In the genomic region with DNA sequence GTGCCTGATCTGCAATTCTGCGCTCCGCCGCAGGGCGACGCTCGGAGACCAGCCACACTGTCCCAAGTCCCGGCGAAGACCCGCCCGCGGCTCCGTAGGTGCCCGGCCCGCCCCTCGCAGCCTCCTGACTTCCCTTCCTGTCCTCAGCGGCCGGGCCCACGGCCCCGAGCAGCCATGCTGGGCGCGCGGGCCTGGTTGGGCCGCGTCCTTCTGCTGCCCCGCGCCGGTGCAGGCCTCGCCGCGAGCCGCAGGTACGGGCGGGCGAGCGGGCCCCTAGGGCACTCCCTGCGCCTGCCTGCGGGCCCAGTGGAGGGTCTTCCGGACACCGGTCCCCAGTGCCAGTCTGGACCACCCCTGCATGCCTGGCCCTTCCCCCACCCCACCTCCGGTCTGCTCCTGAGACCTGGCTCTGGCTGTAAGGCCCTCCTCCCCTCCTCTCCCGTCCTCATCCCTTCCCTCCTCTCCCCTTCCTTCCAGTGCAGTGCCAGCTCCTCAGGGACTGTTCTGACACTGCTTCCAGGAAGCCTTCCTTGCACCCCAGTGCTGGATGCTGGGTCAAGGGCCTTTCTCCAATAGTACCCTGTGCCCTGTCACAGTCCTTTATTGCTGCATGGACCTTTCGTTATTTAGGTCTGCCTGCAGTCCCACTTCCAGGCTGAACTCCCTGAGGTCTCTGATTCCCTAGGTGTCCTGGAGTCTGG, we compare ENCODE assay signal across 1 cellular context.
TF ChIP-seq lines count a peak whose summit lies in the region.

A gene (plus strand): TSS at position 140 of the 701 bp plus-strand sequence. CDS start 35 bp downstream, at position 175.

TF ChIP-seq in HepG2, 621 proteins besides CTCF, POLR2A, EP300 and RAD21 (continued from another document and continues in another):
- TF ChIP-seq ZNF264 (CRISPR knock-in tag; IDR thresholded peaks at IDR 0.05) (peak; percentile 78), REPIN1 (CRISPR knock-in tag; IDR thresholded peaks at IDR 0.05; ENCODE audit: borderline replicate concordance, low read depth) (no peak), FOXK2 (IDR thresholded peaks at IDR 0.05) (no peak), ZNF780A (CRISPR knock-in tag; IDR thresholded peaks at IDR 0.05) (no peak), ZNF660 (CRISPR knock-in tag; IDR thresholded peaks at IDR 0.05; ENCODE audit: borderline replicate concordance, low read depth) (no peak), ZFX (CRISPR knock-in tag; IDR thresholded peaks at IDR 0.05; ENCODE audit: low read depth) (peak; percentile 99), BRCA1 (CRISPR knock-in tag; IDR thresholded peaks at IDR 0.05) (peak; percentile 89), RORA (CRISPR knock-in tag; IDR thresholded peaks at IDR 0.05) (no peak), TGIF2 (CRISPR knock-in tag; IDR thresholded peaks at IDR 0.05) (0 out of 2 replicates have a peak, but pooled peaks have one; percentile 30), CENPT (CRISPR knock-in tag; IDR thresholded peaks at IDR 0.05; ENCODE audit: low read depth) (0 out of 2 replicates have a peak, but pooled peaks have one; percentile 52), ZNF326 (CRISPR knock-in tag; IDR thresholded peaks at IDR 0.05; ENCODE audit: borderline replicate concordance) (no peak), GABPB1 (CRISPR knock-in tag; IDR thresholded peaks at IDR 0.05) (peak; percentile 89), PHF8 (CRISPR knock-in tag; IDR thresholded peaks at IDR 0.05) (peak; percentile 91; the same call in 1 of the 2 replicates), THAP11 (CRISPR knock-in tag; IDR thresholded peaks at IDR 0.05) (peak; percentile 69), SNAPC2 (CRISPR knock-in tag; IDR thresholded peaks at IDR 0.05) (0 out of 2 replicates have a peak, but pooled peaks have one; percentile 1), ZNF160 (CRISPR knock-in tag; IDR thresholded peaks at IDR 0.05) (peak; percentile 74), KLF12 (CRISPR knock-in tag; IDR thresholded peaks at IDR 0.05; ENCODE audit: borderline replicate concordance) (peak; percentile 97), HNRNPL (IDR thresholded peaks at IDR 0.05; ENCODE audit: low read depth, low read length) (peak; percentile 45; the same call in 1 of the 2 replicates), U2AF1 (optimal IDR thresholded peaks at IDR 0.05; ENCODE audit: low read depth, low read length) (no peak), NCOA5 (CRISPR knock-in tag; IDR thresholded peaks at IDR 0.05) (no peak), ZNF44 (CRISPR knock-in tag; IDR thresholded peaks at IDR 0.05) (peak; percentile 65), ASH2L (IDR thresholded peaks at IDR 0.05; ENCODE audit: insufficient read length, low read depth, low read length) (peak; percentile 64), ZNF20 (CRISPR knock-in tag; IDR thresholded peaks at IDR 0.05) (no peak), PTBP1 (IDR thresholded peaks at IDR 0.05; ENCODE audit: low read depth, low read length, poor library complexity, severe bottlenecking) (no peak), ZKSCAN1 (IDR thresholded peaks at IDR 0.05; ENCODE audit: low read length) (no peak), ZNF251 (CRISPR knock-in tag; IDR thresholded peaks at IDR 0.05) (no peak), ZEB1 (IDR thresholded peaks at IDR 0.05; ENCODE audit: insufficient replicate concordance, low read depth) (no peak), NFATC3 (CRISPR knock-in tag; IDR thresholded peaks at IDR 0.05) (no peak)
- TF ChIP-seq, protein P1, sequence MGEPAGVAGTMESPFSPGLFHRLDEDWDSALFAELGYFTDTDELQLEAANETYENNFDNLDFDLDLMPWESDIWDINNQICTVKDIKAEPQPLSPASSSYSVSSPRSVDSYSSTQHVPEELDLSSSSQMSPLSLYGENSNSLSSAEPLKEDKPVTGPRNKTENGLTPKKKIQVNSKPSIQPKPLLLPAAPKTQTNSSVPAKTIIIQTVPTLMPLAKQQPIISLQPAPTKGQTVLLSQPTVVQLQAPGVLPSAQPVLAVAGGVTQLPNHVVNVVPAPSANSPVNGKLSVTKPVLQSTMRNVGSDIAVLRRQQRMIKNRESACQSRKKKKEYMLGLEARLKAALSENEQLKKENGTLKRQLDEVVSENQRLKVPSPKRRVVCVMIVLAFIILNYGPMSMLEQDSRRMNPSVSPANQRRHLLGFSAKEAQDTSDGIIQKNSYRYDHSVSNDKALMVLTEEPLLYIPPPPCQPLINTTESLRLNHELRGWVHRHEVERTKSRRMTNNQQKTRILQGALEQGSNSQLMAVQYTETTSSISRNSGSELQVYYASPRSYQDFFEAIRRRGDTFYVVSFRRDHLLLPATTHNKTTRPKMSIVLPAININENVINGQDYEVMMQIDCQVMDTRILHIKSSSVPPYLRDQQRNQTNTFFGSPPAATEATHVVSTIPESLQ (CRISPR knock-in tag; conservative IDR thresholded peaks at IDR 0.05), result peak; percentile 54; the same call in 1 of the 2 replicates
- TF ChIP-seq, protein P2, sequence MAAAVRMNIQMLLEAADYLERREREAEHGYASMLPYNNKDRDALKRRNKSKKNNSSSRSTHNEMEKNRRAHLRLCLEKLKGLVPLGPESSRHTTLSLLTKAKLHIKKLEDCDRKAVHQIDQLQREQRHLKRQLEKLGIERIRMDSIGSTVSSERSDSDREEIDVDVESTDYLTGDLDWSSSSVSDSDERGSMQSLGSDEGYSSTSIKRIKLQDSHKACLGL (CRISPR knock-in tag; IDR thresholded peaks at IDR 0.05), result peak; percentile 82
- TF ChIP-seq, protein P3, sequence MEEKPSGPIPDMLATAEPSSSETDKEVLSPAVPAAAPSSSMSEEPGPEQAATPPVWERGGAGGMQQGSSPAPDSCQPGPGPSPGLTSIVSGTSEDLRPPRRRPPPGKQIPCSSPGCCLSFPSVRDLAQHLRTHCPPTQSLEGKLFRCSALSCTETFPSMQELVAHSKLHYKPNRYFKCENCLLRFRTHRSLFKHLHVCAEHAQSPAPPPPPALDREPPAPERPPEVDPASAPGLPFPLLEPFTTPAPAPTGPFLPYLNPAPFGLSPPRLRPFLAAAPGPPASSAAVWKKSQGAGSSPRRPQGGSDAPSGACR (CRISPR knock-in tag; IDR thresholded peaks at IDR 0.05), result no peak
- TF ChIP-seq, protein P4, sequence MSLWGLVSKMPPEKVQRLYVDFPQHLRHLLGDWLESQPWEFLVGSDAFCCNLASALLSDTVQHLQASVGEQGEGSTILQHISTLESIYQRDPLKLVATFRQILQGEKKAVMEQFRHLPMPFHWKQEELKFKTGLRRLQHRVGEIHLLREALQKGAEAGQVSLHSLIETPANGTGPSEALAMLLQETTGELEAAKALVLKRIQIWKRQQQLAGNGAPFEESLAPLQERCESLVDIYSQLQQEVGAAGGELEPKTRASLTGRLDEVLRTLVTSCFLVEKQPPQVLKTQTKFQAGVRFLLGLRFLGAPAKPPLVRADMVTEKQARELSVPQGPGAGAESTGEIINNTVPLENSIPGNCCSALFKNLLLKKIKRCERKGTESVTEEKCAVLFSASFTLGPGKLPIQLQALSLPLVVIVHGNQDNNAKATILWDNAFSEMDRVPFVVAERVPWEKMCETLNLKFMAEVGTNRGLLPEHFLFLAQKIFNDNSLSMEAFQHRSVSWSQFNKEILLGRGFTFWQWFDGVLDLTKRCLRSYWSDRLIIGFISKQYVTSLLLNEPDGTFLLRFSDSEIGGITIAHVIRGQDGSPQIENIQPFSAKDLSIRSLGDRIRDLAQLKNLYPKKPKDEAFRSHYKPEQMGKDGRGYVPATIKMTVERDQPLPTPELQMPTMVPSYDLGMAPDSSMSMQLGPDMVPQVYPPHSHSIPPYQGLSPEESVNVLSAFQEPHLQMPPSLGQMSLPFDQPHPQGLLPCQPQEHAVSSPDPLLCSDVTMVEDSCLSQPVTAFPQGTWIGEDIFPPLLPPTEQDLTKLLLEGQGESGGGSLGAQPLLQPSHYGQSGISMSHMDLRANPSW (CRISPR knock-in tag; IDR thresholded peaks at IDR 0.05; ENCODE audit: borderline replicate concordance), result no peak; the same call in 1 of the 2 replicates
- TF ChIP-seq, protein P5, sequence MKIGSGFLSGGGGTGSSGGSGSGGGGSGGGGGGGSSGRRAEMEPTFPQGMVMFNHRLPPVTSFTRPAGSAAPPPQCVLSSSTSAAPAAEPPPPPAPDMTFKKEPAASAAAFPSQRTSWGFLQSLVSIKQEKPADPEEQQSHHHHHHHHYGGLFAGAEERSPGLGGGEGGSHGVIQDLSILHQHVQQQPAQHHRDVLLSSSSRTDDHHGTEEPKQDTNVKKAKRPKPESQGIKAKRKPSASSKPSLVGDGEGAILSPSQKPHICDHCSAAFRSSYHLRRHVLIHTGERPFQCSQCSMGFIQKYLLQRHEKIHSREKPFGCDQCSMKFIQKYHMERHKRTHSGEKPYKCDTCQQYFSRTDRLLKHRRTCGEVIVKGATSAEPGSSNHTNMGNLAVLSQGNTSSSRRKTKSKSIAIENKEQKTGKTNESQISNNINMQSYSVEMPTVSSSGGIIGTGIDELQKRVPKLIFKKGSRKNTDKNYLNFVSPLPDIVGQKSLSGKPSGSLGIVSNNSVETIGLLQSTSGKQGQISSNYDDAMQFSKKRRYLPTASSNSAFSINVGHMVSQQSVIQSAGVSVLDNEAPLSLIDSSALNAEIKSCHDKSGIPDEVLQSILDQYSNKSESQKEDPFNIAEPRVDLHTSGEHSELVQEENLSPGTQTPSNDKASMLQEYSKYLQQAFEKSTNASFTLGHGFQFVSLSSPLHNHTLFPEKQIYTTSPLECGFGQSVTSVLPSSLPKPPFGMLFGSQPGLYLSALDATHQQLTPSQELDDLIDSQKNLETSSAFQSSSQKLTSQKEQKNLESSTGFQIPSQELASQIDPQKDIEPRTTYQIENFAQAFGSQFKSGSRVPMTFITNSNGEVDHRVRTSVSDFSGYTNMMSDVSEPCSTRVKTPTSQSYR (CRISPR knock-in tag; IDR thresholded peaks at IDR 0.05; ENCODE audit: borderline replicate concordance), result peak; percentile 87
- TF ChIP-seq, protein P6, sequence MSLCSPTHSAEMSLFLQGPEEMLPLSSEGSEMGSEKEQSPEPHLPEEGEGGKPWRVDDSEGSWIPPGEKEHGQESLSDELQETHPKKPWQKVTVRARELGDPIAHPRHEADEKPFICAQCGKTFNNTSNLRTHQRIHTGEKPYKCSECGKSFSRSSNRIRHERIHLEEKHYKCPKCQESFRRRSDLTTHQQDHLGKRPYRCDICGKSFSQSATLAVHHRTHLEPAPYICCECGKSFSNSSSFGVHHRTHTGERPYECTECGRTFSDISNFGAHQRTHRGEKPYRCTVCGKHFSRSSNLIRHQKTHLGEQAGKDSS (CRISPR knock-in tag; IDR thresholded peaks at IDR 0.05; ENCODE audit: borderline replicate concordance, low read depth), result no peak; the same call in 1 of the 2 replicates
- TF ChIP-seq, protein P7, sequence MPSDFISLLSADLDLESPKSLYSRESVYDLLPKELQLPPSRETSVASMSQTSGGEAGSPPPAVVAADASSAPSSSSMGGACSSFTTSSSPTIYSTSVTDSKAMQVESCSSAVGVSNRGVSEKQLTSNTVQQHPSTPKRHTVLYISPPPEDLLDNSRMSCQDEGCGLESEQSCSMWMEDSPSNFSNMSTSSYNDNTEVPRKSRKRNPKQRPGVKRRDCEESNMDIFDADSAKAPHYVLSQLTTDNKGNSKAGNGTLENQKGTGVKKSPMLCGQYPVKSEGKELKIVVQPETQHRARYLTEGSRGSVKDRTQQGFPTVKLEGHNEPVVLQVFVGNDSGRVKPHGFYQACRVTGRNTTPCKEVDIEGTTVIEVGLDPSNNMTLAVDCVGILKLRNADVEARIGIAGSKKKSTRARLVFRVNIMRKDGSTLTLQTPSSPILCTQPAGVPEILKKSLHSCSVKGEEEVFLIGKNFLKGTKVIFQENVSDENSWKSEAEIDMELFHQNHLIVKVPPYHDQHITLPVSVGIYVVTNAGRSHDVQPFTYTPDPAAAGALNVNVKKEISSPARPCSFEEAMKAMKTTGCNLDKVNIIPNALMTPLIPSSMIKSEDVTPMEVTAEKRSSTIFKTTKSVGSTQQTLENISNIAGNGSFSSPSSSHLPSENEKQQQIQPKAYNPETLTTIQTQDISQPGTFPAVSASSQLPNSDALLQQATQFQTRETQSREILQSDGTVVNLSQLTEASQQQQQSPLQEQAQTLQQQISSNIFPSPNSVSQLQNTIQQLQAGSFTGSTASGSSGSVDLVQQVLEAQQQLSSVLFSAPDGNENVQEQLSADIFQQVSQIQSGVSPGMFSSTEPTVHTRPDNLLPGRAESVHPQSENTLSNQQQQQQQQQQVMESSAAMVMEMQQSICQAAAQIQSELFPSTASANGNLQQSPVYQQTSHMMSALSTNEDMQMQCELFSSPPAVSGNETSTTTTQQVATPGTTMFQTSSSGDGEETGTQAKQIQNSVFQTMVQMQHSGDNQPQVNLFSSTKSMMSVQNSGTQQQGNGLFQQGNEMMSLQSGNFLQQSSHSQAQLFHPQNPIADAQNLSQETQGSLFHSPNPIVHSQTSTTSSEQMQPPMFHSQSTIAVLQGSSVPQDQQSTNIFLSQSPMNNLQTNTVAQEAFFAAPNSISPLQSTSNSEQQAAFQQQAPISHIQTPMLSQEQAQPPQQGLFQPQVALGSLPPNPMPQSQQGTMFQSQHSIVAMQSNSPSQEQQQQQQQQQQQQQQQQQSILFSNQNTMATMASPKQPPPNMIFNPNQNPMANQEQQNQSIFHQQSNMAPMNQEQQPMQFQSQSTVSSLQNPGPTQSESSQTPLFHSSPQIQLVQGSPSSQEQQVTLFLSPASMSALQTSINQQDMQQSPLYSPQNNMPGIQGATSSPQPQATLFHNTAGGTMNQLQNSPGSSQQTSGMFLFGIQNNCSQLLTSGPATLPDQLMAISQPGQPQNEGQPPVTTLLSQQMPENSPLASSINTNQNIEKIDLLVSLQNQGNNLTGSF (CRISPR knock-in tag; IDR thresholded peaks at IDR 0.05), result peak; percentile 73; the same call in 1 of the 2 replicates
- TF ChIP-seq, protein P8, sequence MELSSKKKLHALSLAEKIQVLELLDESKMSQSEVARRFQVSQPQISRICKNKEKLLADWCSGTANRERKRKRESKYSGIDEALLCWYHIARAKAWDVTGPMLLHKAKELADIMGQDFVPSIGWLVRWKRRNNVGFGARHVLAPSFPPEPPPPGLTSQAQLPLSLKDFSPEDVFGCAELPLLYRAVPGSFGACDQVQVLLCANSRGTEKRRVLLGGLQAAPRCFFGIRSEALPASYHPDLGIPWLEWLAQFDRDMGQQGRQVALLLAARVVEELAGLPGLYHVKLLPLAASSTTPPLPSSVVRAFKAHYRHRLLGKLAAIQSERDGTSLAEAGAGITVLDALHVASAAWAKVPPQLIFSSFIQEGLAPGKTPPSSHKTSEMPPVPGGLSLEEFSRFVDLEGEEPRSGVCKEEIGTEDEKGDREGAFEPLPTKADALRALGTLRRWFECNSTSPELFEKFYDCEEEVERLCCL (CRISPR knock-in tag; IDR thresholded peaks at IDR 0.05; ENCODE audit: borderline replicate concordance), result no peak
- TF ChIP-seq, protein P9, sequence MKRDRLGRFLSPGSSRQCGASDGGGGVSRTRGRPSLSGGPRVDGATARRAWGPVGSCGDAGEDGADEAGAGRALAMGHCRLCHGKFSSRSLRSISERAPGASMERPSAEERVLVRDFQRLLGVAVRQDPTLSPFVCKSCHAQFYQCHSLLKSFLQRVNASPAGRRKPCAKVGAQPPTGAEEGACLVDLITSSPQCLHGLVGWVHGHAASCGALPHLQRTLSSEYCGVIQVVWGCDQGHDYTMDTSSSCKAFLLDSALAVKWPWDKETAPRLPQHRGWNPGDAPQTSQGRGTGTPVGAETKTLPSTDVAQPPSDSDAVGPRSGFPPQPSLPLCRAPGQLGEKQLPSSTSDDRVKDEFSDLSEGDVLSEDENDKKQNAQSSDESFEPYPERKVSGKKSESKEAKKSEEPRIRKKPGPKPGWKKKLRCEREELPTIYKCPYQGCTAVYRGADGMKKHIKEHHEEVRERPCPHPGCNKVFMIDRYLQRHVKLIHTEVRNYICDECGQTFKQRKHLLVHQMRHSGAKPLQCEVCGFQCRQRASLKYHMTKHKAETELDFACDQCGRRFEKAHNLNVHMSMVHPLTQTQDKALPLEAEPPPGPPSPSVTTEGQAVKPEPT (CRISPR knock-in tag; IDR thresholded peaks at IDR 0.05; ENCODE audit: low read depth), result 0 out of 2 replicates have a peak, but pooled peaks have one; percentile 23
